In genomic region chr18:24934231-24934932, GRCh38 we compare ENCODE assay signal across 14 cellular contexts.
A peak's percentile ranks its signal among the peaks of the same experiment; 100 is the strongest.
DNase-seq lines count a peak whose midpoint lies in the region; ATAC-seq and TF ChIP-seq lines count a peak whose summit lies in the region.
"Had no signal": no experiment of that assay in that cellular context is flagged by ENCODE, and none has a peak within 500 bp of the region (broad histone marks: within the 10 kb centered on the region; RNA-seq: fewer than 3 reads in every experiment).

No MANE protein-coding gene starts in this region.

- POLR2A ChIA-PET in OCI-LY7 (lab: Charles Lee), result interaction anchor here (0.6 kb wide), 1 partner anchor 36 kb away, joined by 3 read pairs; no protein-coding TSS in a partner anchor
- POLR2A ChIA-PET in SK-N-SH (lab: Yijun Ruan, JAX), result no interaction called here

- H3K4me2 ChIP-seq in OCI-LY7 (ENCODE audit: low read length) (no peak overlapping the region), SK-N-SH (no peak overlapping the region)

- peak overlapping the region; percentile 53; the same call in 1 of the 2 replicates for H2AFZ ChIP-seq in OCI-LY7 (ENCODE audit: low read length)
- H2AFZ ChIP-seq in SK-N-SH (ENCODE audit: low read depth), result no peak overlapping the region

- no peak overlapping the region for H3K27ac Mint-ChIP-seq in activated naive CD8-positive, alpha-beta T cell treated with anti-CD3 and anti-CD28 coated beads, Interleukin-2, amount 50 U/mL, for 24 hours
- H3K27ac Mint-ChIP-seq: B cell; CD8-positive, alpha-beta T cell; H9; IgD-negative memory B cell had no signal

- no peaks in the 10 kb centered on the region for H3K27me3 Mint-ChIP-seq in activated naive CD8-positive, alpha-beta T cell treated with anti-CD3 and anti-CD28 coated beads, Interleukin-2, amount 50 U/mL, for 24 hours
- H3K27me3 Mint-ChIP-seq: B cell had no signal

- no peak overlapping the region for H3K27ac ChIP-seq in OCI-LY7 (ENCODE audit: low read depth, low read length, poor library complexity, severe bottlenecking)
- H3K27ac ChIP-seq in SK-N-SH (ENCODE audit: low read depth in 2 of 2, low read length in 1 of 2), result no peak overlapping the region
- no peak overlapping the region for H3K27ac ChIP-seq in esophagus muscularis mucosa (replicated peaks in 1 of 4)
- H3K27ac ChIP-seq: BLaER1 treated with 17β-estradiol and CSF1 and Interleukin-3, amounts not matched to agents 10 nM and 100 nM had no signal

- H3K4me3 Mint-ChIP-seq in activated naive CD8-positive, alpha-beta T cell treated with anti-CD3 and anti-CD28 coated beads, Interleukin-2, amount 50 U/mL, for 24 hours, result no peak overlapping the region
- H3K4me3 Mint-ChIP-seq: B cell; CD8-positive, alpha-beta T cell; H9; IgD-negative memory B cell had no signal

- no peaks in the 10 kb centered on the region for H3K9me2 ChIP-seq in OCI-LY7 (ENCODE audit: insufficient read depth, low read length)
- H3K9me2 ChIP-seq in SK-N-SH, result no peaks in the 10 kb centered on the region

- no peak for ATAC-seq in GM21526 (IDR thresholded peaks at IDR 0.05; ENCODE audit: low FRiP score, unreplicated experiment)
- no peak for ATAC-seq in activated naive CD8-positive, alpha-beta T cell treated with anti-CD3 and anti-CD28 coated beads, Interleukin-2, amount 50 U/mL, for 24 hours
- ATAC-seq: CD8-positive, alpha-beta T cell; HepG2 had no signal

- no peaks in the 10 kb centered on the region for H3K9me3 Mint-ChIP-seq in activated naive CD8-positive, alpha-beta T cell treated with anti-CD3 and anti-CD28 coated beads, Interleukin-2, amount 50 U/mL, for 24 hours
- H3K9me3 Mint-ChIP-seq: CD8-positive, alpha-beta T cell; H9; IgD-negative memory B cell had no signal

- WGBS in SK-N-SH (ENCODE audit: low lambda C conversion rate), result 47% methylated on average over 7 of the region's 7 CpGs
- WGBS in esophagus muscularis mucosa, result 90% methylated on average over 7 of the region's 7 CpGs

- no peaks in the 10 kb centered on the region for H3K36me3 Mint-ChIP-seq in activated naive CD8-positive, alpha-beta T cell treated with anti-CD3 and anti-CD28 coated beads, Interleukin-2, amount 50 U/mL, for 24 hours (ENCODE audit: low read depth)
- H3K36me3 Mint-ChIP-seq: CD8-positive, alpha-beta T cell; IgD-negative memory B cell had no signal

- H3K4me1 ChIP-seq in OCI-LY7 (ENCODE audit: insufficient read depth, low read length, poor library complexity, severe bottlenecking), result peaks cover 33% of the 10 kb centered on the region
- peaks cover 0 to 2% of the 10 kb centered on the region in 2 experiments; a peak in 1 of 4 replicates for H3K4me1 ChIP-seq in SK-N-SH (ENCODE audit: control insufficient read depth in 1 of 2, insufficient read depth in 2 of 2, low read depth in 1 of 2, low read length in 1 of 2)
- no peaks in the 10 kb centered on the region for H3K4me1 ChIP-seq in esophagus muscularis mucosa

- TF ChIP-seq CTCF in OCI-LY7 (conservative IDR thresholded peaks at IDR 0.05; ENCODE audit: low read length) (no peak), SK-N-SH (IDR thresholded peaks at IDR 0.05) (no peak), esophagus muscularis mucosa (IDR thresholded peaks at IDR 0.05) (no peak)

- TF ChIP-seq POLR2A in esophagus muscularis mucosa (IDR thresholded peaks at IDR 0.05; ENCODE audit: low read depth), result no peak

- no peak overlapping the region for H3K9ac ChIP-seq in SK-N-SH
- H3K9ac ChIP-seq: BLaER1 treated with 17β-estradiol and CSF1 and Interleukin-3, amounts not matched to agents 10 nM and 100 nM had no signal

- CTCF ChIA-PET in OCI-LY7 (lab: Charles Lee; ENCODE audit: unreplicated experiment), result no interaction called here
- CTCF ChIA-PET in SK-N-SH (lab: Yijun Ruan, JAX), result no interaction called here

- no peaks in the 10 kb centered on the region for H4K20me1 ChIP-seq in OCI-LY7 (ENCODE audit: insufficient read depth, low read length)
- H4K20me1 ChIP-seq in SK-N-SH (ENCODE audit: insufficient read depth), result no peaks in the 10 kb centered on the region
- H4K20me1 ChIP-seq: BLaER1 treated with 17β-estradiol and CSF1 and Interleukin-3, amounts not matched to agents 10 nM and 100 nM had no signal

- H3K27me3 ChIP-seq in SK-N-SH (ENCODE audit: insufficient read depth) (no peaks in the 10 kb centered on the region), esophagus muscularis mucosa (no peaks in the 10 kb centered on the region)
- H3K27me3 ChIP-seq: BLaER1 treated with 17β-estradiol and CSF1 and Interleukin-3, amounts not matched to agents 10 nM and 100 nM had no signal

- TF ChIP-seq RAD21 in SK-N-SH (IDR thresholded peaks at IDR 0.05; ENCODE audit: low read length), result no peak

- H3K4me3 ChIP-seq in OCI-LY7 (ENCODE audit: low read depth, low read length, poor library complexity, severe bottlenecking) (no peak overlapping the region), SK-N-SH (ENCODE audit: low read depth in 2 of 2, low read length in 1 of 2) (no peak overlapping the region), esophagus muscularis mucosa (no peak overlapping the region)
- H3K4me3 ChIP-seq: BLaER1 treated with 17β-estradiol and CSF1 and Interleukin-3, amounts not matched to agents 10 nM and 100 nM had no signal

- no peaks in the 10 kb centered on the region for H3F3A ChIP-seq in SK-N-SH (replicated peaks; ENCODE audit: insufficient read depth)

- H3K79me2 ChIP-seq in OCI-LY7 (ENCODE audit: insufficient read depth, low read depth, low read length), result no peaks in the 10 kb centered on the region
- H3K79me2 ChIP-seq in SK-N-SH (ENCODE audit: insufficient read depth), result no peaks in the 10 kb centered on the region

- no TSS peak for BruUV-seq in OCI-LY7 (replicated peaks; lab: Mats Ljungman, UMichigan)

- H3K36me3 ChIP-seq in OCI-LY7 (ENCODE audit: insufficient read depth, low read length) (no peaks in the 10 kb centered on the region), SK-N-SH (replicated peaks in 1 of 2; ENCODE audit: control insufficient read depth in 1 of 2, insufficient read depth in 2 of 2, low read length in 1 of 2) (no peaks in the 10 kb centered on the region), esophagus muscularis mucosa (no peaks in the 10 kb centered on the region)
- H3K36me3 ChIP-seq: BLaER1 treated with 17β-estradiol and CSF1 and Interleukin-3, amounts not matched to agents 10 nM and 100 nM had no signal

- no peak for DNase-seq in OCI-LY7 (ENCODE audit: low spot score)
- no peak for DNase-seq in SK-N-SH
- DNase-seq in esophagus muscularis mucosa (ENCODE audit: extremely low spot score), result peak; percentile 37
- peak; percentile 2 for DNase-seq in renal cortical epithelial cell (ENCODE audit: low read depth)
- no peak for DNase-seq in HCEC 1CT
- no peak for DNase-seq in activated naive CD8-positive, alpha-beta T cell treated with anti-CD3 and anti-CD28 coated beads, Interleukin-2, amount 50 U/mL, for 24 hours
- DNase-seq: Calu3; CD8-positive, alpha-beta T cell; H9 had no signal

- intact Hi-C loops in OCI-LY7 (cut with micrococcal nuclease; ENCODE audit: unreplicated experiment), result no loop called here
- intact Hi-C loops in esophagus muscularis mucosa (cut with DNase I), result loop anchor here (10.0 kb wide), 1 partner anchor 450 kb away; no protein-coding TSS in a partner anchor

- TF ChIP-seq EP300 in SK-N-SH (IDR thresholded peaks at IDR 0.05; ENCODE audit: borderline replicate concordance in 1 of 2, low read depth in 1 of 2, low read length in 1 of 2) (no peak), esophagus muscularis mucosa (IDR thresholded peaks at IDR 0.05) (no peak)

- no peaks in the 10 kb centered on the region for H3K9me3 ChIP-seq in OCI-LY7 (ENCODE audit: low read length)
- H3K9me3 ChIP-seq in SK-N-SH, result no peaks in the 10 kb centered on the region
- H3K9me3 ChIP-seq in esophagus muscularis mucosa, result peaks cover 0 to 3% (median 0%) of the 10 kb centered on the region in 4 donors
- H3K9me3 ChIP-seq: BLaER1 treated with 17β-estradiol and CSF1 and Interleukin-3, amounts not matched to agents 10 nM and 100 nM had no signal

- peaks cover 4% of the 10 kb centered on the region for H3K4me1 Mint-ChIP-seq in activated naive CD8-positive, alpha-beta T cell treated with anti-CD3 and anti-CD28 coated beads, Interleukin-2, amount 50 U/mL, for 24 hours

TF ChIP-seq in SK-N-SH, 30 proteins besides CTCF, POLR2A, EP300 and RAD21:
- peak; percentile 22; the same call in 1 of the 2 replicates for TF ChIP-seq TCF12 (IDR thresholded peaks at IDR 0.05)
- TF ChIP-seq MAX (IDR thresholded peaks at IDR 0.05; ENCODE audit: low read depth), result no peak

Comparison
In these comparisons a context has a peak if more than half of its experiments do, and no peak if none do; other contexts are left out.
1. DNase-seq: peak in esophagus muscularis mucosa (single experiment) and renal cortical epithelial cell (single experiment); none in OCI-LY7 (single experiment), SK-N-SH (single experiment), HCEC 1CT (single experiment) and activated naive CD8-positive, alpha-beta T cell treated with anti-CD3 and anti-CD28 coated beads, Interleukin-2, amount 50 U/mL, for 24 hours (single experiment).